1 cellular context compared by ENCODE assay signal in genomic region chr17:42566873-42567573, GRCh38.
A peak's percentile ranks its signal among the peaks of the same experiment; 100 is the strongest.
TF ChIP-seq lines count a peak whose summit lies in the region.

Gene MLX, plus strand, starts transcription at chr17:42567100. Its CDS starts 25 bp downstream, at chr17:42567125.

TF ChIP-seq in GM12878, 131 proteins besides CTCF, POLR2A, EP300 and RAD21 (continued from another document):
- TF ChIP-seq CEBPB (IDR thresholded peaks at IDR 0.05; ENCODE audit: borderline replicate concordance in 1 of 2, low read depth in 2 of 2, low read length in 2 of 2) (no peak), BACH1 (IDR thresholded peaks at IDR 0.05; ENCODE audit: borderline replicate concordance) (no peak; the same call in 1 of the 2 replicates), RB1 (IDR thresholded peaks at IDR 0.05; ENCODE audit: borderline replicate concordance) (0 out of 2 replicates have a peak, but pooled peaks have one; percentile 14), TCF3 (IDR thresholded peaks at IDR 0.05; ENCODE audit: borderline replicate concordance, insufficient read depth, low read depth, low read length) (no peak), MTA2 (IDR thresholded peaks at IDR 0.05; ENCODE audit: low read depth) (no peak), HDAC2 (IDR thresholded peaks at IDR 0.05) (no peak), ATF2 (IDR thresholded peaks at IDR 0.05; ENCODE audit: low read length) (no peak), PAX5 (IDR thresholded peaks at IDR 0.05; ENCODE audit: borderline replicate concordance, low read depth, low read length) (peak; percentile 86), POU2F2 (IDR thresholded peaks at IDR 0.05; ENCODE audit: borderline replicate concordance, low read depth, low read length) (peak; percentile 0; the same call in 1 of the 3 replicates)
